Comparison of ENCODE assay signal across 8 cellular contexts in genomic region chr4:174120446-174121142, GRCh38.
DNase-seq lines count a peak whose midpoint lies in the region; ATAC-seq and TF ChIP-seq lines count a peak whose summit lies in the region.

No MANE protein-coding gene starts in this region.

- H3K9me3 Mint-ChIP-seq in HFFc6 = no peaks in the 10 kb centered on the region

- H3K9me3 ChIP-seq in prostate gland = no peaks in the 10 kb centered on the region

- TF ChIP-seq CTCF in HFFc6 (IDR thresholded peaks at IDR 0.05) (peak; percentile 77), prostate gland (IDR thresholded peaks at IDR 0.05) (peak in 3 of 4 experiments; percentile 44 to 50 (median 44))

- H3K27ac ChIP-seq in prostate gland = no peak overlapping the region

- DNase-seq in EL = peak; percentile 62
- DNase-seq in HFFc6 = peak; percentile 61
- DNase-seq in NCI-H345 treated with DMSO at 0.1 percent for 48 hours (lab: John Stamatoyannopoulos, UW; ENCODE audit: unreplicated experiment) = peak; percentile 1
- peak; percentile 46 for DNase-seq in amniotic stem cell (lab: John Stamatoyannopoulos, UW)
- peak; percentile 78 for DNase-seq in left ventricle myocardium superior
- no peak for DNase-seq in prostate gland (ENCODE audit: low spot score)
- DNase-seq in DMS79 treated with DMSO at 0.1 percent for 48 hours (lab: John Stamatoyannopoulos, UW) = no peak

- H3K4me3 ChIP-seq in prostate gland = no peak overlapping the region

- 14% methylated on average over 19 of the region's 19 CpGs for WGBS in prostate gland

- no peaks in the 10 kb centered on the region for H3K36me3 ChIP-seq in prostate gland

- no peaks in the 10 kb centered on the region for H3K4me1 ChIP-seq in prostate gland (replicated peaks)

- intact Hi-C loops in left ventricle myocardium superior (cut with micrococcal nuclease) (loop anchor here (10.0 kb wide), 1 partner anchor 616 kb away; no protein-coding TSS in a partner anchor), prostate gland (cut with DNase I) (loop anchor here (5.0 kb wide), 1 partner anchor 613 kb away; no protein-coding TSS in a partner anchor)

- ATAC-seq in left ventricle myocardium superior (peak; percentile 83), GM19395 (IDR thresholded peaks at IDR 0.05; ENCODE audit: unreplicated experiment) (no peak)

- H3K4me3 Mint-ChIP-seq in HFFc6 = peak overlapping the region; percentile 87

- peaks cover 8% of the 10 kb centered on the region for H3K4me1 Mint-ChIP-seq in HFFc6 (ENCODE audit: low read depth)

- H3K27me3 ChIP-seq in prostate gland (replicated peaks; ENCODE audit: insufficient read depth) = no peaks in the 10 kb centered on the region

- TF ChIP-seq POLR2A in prostate gland (IDR thresholded peaks at IDR 0.05) = no peak

- H3K27ac Mint-ChIP-seq in HFFc6 = no peak overlapping the region

- peaks cover 3% of the 10 kb centered on the region for H3K27me3 Mint-ChIP-seq in HFFc6 (ENCODE audit: insufficient read depth)

- H3K36me3 Mint-ChIP-seq in HFFc6 (ENCODE audit: low read depth) = no peaks in the 10 kb centered on the region

Comparison
In these comparisons a context has a peak if more than half of its experiments do, and no peak if none do; other contexts are left out.
1. DNase-seq: peak in EL (single experiment), HFFc6 (single experiment), NCI-H345 treated with DMSO at 0.1 percent for 48 hours (single experiment), amniotic stem cell (single experiment) and left ventricle myocardium superior (single experiment); none in prostate gland (single experiment) and DMS79 treated with DMSO at 0.1 percent for 48 hours (single experiment).